In genomic region chr2:217680376-217680775, GRCh38 we compare ENCODE assay signal across 11 cellular contexts.
DNase-seq lines count a peak whose midpoint lies in the region; TF ChIP-seq lines count a peak whose summit lies in the region.
"Had no signal": no experiment of that assay in that cellular context is flagged by ENCODE, and none has a peak within 500 bp of the region (broad histone marks: within the 10 kb centered on the region; RNA-seq: fewer than 3 reads in every experiment).

No MANE protein-coding gene starts in this region.

- H3K9ac ChIP-seq in NT2/D1 (ENCODE audit: insufficient read length, low read depth), result no peak overlapping the region
- H3K9ac ChIP-seq in neuronal stem cell (ENCODE audit: low read depth, low read length, poor library complexity), result no peak overlapping the region

- H4K91ac ChIP-seq in neuronal stem cell (ENCODE audit: low read depth, low read length, poor library complexity), result no peak overlapping the region

- no peak overlapping the region for H3K4ac ChIP-seq in neuronal stem cell (ENCODE audit: low read length)

- H2BK15ac ChIP-seq in neuronal stem cell (ENCODE audit: low read length), result no peak overlapping the region

- H3K9me3 ChIP-seq in NT2/D1 (ENCODE audit: insufficient read depth, low read length) (no peaks in the 10 kb centered on the region; the same call in 1 of the 2 replicates), neuronal stem cell (replicated peaks in 1 of 2; ENCODE audit: control insufficient read depth in 2 of 2, insufficient read depth in 1 of 2, low read depth in 1 of 2, low read length in 2 of 2) (no peaks in the 10 kb centered on the region)

- WGBS in neuronal stem cell (ENCODE audit: extremely low coverage in 2 of 2, insufficient read length in 2 of 2, insufficient replicate concordance in 1 of 2), 2 donors, result no CpG with 5 or more reads among the region's 2 CpGs

- no peak overlapping the region for H2BK12ac ChIP-seq in neuronal stem cell (ENCODE audit: low read length)

- no peak overlapping the region for H3K4me2 ChIP-seq in neuronal stem cell (ENCODE audit: insufficient read depth, low read length, poor library complexity, severe bottlenecking)

- H3K79me1 ChIP-seq in neuronal stem cell (ENCODE audit: low read depth, low read length), result no peaks in the 10 kb centered on the region

- H3K4me1 ChIP-seq in NT2/D1 (ENCODE audit: insufficient read depth, insufficient read length) (no peaks in the 10 kb centered on the region), neuronal stem cell (ENCODE audit: control insufficient read depth in 2 of 2, insufficient read depth in 1 of 2, low read depth in 1 of 2, low read length in 2 of 2) (no peaks in the 10 kb centered on the region)

- no peak overlapping the region for H3K23ac ChIP-seq in neuronal stem cell (ENCODE audit: low read depth, low read length, poor library complexity)

- H2AFZ ChIP-seq in neuronal stem cell (ENCODE audit: low read length), result no peak overlapping the region

- H3K27ac ChIP-seq in neuronal stem cell (replicated peaks; ENCODE audit: low read length), result no peak overlapping the region

- no peak for TF ChIP-seq CTCF in foreskin fibroblast (IDR thresholded peaks at IDR 0.05; ENCODE audit: low read depth, low read length)

- DNase-seq in NT2/D1 (ENCODE audit: low read depth, low spot score) (peak; percentile 22), iPS-NIHi11 (ENCODE audit: low spot score) (peak; percentile 13), neuronal stem cell (ENCODE audit: low spot score) (peak; percentile 9), RKO (ENCODE audit: low spot score) (no peak), NCI-H446 (lab: John Stamatoyannopoulos, UW) (no peak), foreskin fibroblast (no peak)
- DNase-seq in activated effector memory CD4-positive, alpha-beta T cell treated with anti-CD3 and anti-CD28 coated beads, Interleukin-2, amount 50 U/mL, for 16 hours, result no peak
- DNase-seq: C1 segment of cervical spinal cord; Calu3; CD4-positive, alpha-beta T cell; DMS 273 treated with DMSO at 0.1 percent for 48 hours had no signal

- H3K36me3 ChIP-seq in NT2/D1 (ENCODE audit: insufficient read depth, insufficient read length, low read length), result no peaks in the 10 kb centered on the region
- H3K36me3 ChIP-seq in neuronal stem cell (replicated peaks in 1 of 2; ENCODE audit: control insufficient read depth in 2 of 2, insufficient read depth in 2 of 2, low read length in 2 of 2), result no peaks in the 10 kb centered on the region

- H3K14ac ChIP-seq in neuronal stem cell (ENCODE audit: low read length), result no peak overlapping the region

- H4K8ac ChIP-seq in neuronal stem cell (ENCODE audit: low read depth, low read length), result no peak overlapping the region

- no peaks in the 10 kb centered on the region for H3K27me3 ChIP-seq in NT2/D1 (ENCODE audit: insufficient read depth, insufficient read length)
- H3K27me3 ChIP-seq in neuronal stem cell (ENCODE audit: control insufficient read depth in 3 of 3, insufficient read depth in 3 of 3, low read depth in 1 of 3, low read length in 3 of 3), result peaks cover 0 to 5% (median 0%) of the 10 kb centered on the region in 3 experiments

- H2BK120ac ChIP-seq in neuronal stem cell (ENCODE audit: low read depth, low read length), result no peak overlapping the region

- H2BK5ac ChIP-seq in neuronal stem cell (ENCODE audit: low read length), result no peak overlapping the region

- H2AK5ac ChIP-seq in neuronal stem cell (ENCODE audit: low read depth, low read length), result no peak overlapping the region

- H3K18ac ChIP-seq in neuronal stem cell (ENCODE audit: low read length), result no peak overlapping the region

- no peak overlapping the region for H3K4me3 ChIP-seq in NT2/D1 (ENCODE audit: insufficient read length, low read depth)
- no peak overlapping the region for H3K4me3 ChIP-seq in neuronal stem cell (ENCODE audit: low read length in 2 of 2)
- H3K4me3 ChIP-seq in foreskin fibroblast (ENCODE audit: low read depth in 1 of 2, low read length in 2 of 2), result no peak overlapping the region

Comparison
In these comparisons a context has a peak if more than half of its experiments do, and no peak if none do; other contexts are left out.
1. DNase-seq: peak in NT2/D1 (single experiment), iPS-NIHi11 (single experiment) and neuronal stem cell (single experiment); none in activated effector memory CD4-positive, alpha-beta T cell treated with anti-CD3 and anti-CD28 coated beads, Interleukin-2, amount 50 U/mL, for 16 hours (single experiment), RKO (single experiment), NCI-H446 (0 of 2) and foreskin fibroblast (0 of 2).